In genomic region chr3:39088889-39089288, GRCh38 we compare ENCODE assay signal across 22 cellular contexts.
DNase-seq lines count a peak whose midpoint lies in the region; ATAC-seq, FAIRE-seq and TF ChIP-seq lines count a peak whose summit lies in the region.
"Had no signal": no experiment of that assay in that cellular context is flagged by ENCODE, and none has a peak within 500 bp of the region (broad histone marks: within the 10 kb centered on the region; RNA-seq: fewer than 3 reads in every experiment).

No MANE protein-coding gene starts in this region.

- H3K4me1 Mint-ChIP-seq in stimulated activated naive CD8-positive, alpha-beta T cell treated with anti-CD3 and anti-CD28 coated beads, Interleukin-15, Interleukin-2, amounts not matched to agents 100 ng/mL and 50 ng/mL, for 24 hours (ENCODE audit: low read depth) = peaks cover 19% of the 10 kb centered on the region
- peaks cover 16% of the 10 kb centered on the region for H3K4me1 Mint-ChIP-seq in stimulated activated naive CD8-positive, alpha-beta T cell treated with anti-CD3 and anti-CD28 coated beads, Interleukin-15, amount 100 ng/mL, for 72 hours
- H3K4me1 Mint-ChIP-seq: CD14-positive monocyte had no signal

- TF ChIP-seq CTCF in brain microvascular endothelial cell (IDR thresholded peaks at IDR 0.05; ENCODE audit: low read depth, low read length, missing control alignments) (no peak), fibroblast of mammary gland (conservative IDR thresholded peaks at IDR 0.05; ENCODE audit: control insufficient read depth, insufficient read depth, low read depth, low read length) (no peak)

- H3K27ac ChIP-seq in brain microvascular endothelial cell = no peak overlapping the region
- H3K27ac ChIP-seq: A549 had no signal

- DNase-seq in stimulated activated naive CD8-positive, alpha-beta T cell treated with anti-CD3 and anti-CD28 coated beads, Interleukin-15, amount 100 ng/mL, for 72 hours = no peak
- peak; percentile 18 for DNase-seq in brain microvascular endothelial cell
- DNase-seq in fibroblast of mammary gland (ENCODE audit: low read depth) = peak; percentile 18
- DNase-seq in urothelium cell line (ENCODE audit: low spot score) = no peak
- no peak for DNase-seq in NCI-H2171 treated with DMSO at 0.1 percent for 48 hours (lab: John Stamatoyannopoulos, UW)
- no peak for DNase-seq in NCI-H187 (lab: John Stamatoyannopoulos, UW)
- DNase-seq: COR-L47, DMS53, GF-D8, KG1, MM.1S, NCI-H1105 treated with DMSO at 0.1 percent for 48 hours, NCI-H1930, NCI-H510A, NCI-H82, Right ventricle myocardium superior had no signal

- in situ Hi-C loops in brain microvascular endothelial cell (cut with HindIII; ENCODE audit: low pct_ligation_motif_present, low sequenced_read_pairs) = no loop called here

- no peaks in the 10 kb centered on the region for H3K27me3 Mint-ChIP-seq in stimulated activated naive CD8-positive, alpha-beta T cell treated with anti-CD3 and anti-CD28 coated beads, Interleukin-15, Interleukin-2, amounts not matched to agents 100 ng/mL and 50 ng/mL, for 24 hours
- H3K27me3 Mint-ChIP-seq in stimulated activated naive CD8-positive, alpha-beta T cell treated with anti-CD3 and anti-CD28 coated beads, Interleukin-15, amount 100 ng/mL, for 72 hours = no peaks in the 10 kb centered on the region

- no peak overlapping the region for H3K4me3 Mint-ChIP-seq in stimulated activated naive CD8-positive, alpha-beta T cell treated with anti-CD3 and anti-CD28 coated beads, Interleukin-15, Interleukin-2, amounts not matched to agents 100 ng/mL and 50 ng/mL, for 24 hours
- H3K4me3 Mint-ChIP-seq in stimulated activated naive CD8-positive, alpha-beta T cell treated with anti-CD3 and anti-CD28 coated beads, Interleukin-15, amount 100 ng/mL, for 72 hours = no peak overlapping the region
- H3K4me3 Mint-ChIP-seq: CD14-positive monocyte had no signal

- ATAC-seq in stimulated activated naive CD8-positive, alpha-beta T cell treated with anti-CD3 and anti-CD28 coated beads, Interleukin-15, amount 100 ng/mL, for 72 hours = no peak
- ATAC-seq in HG03025 (IDR thresholded peaks at IDR 0.05; ENCODE audit: low FRiP score, unreplicated experiment) = no peak
- ATAC-seq: A549, Panc1 had no signal

- H3K36me3 Mint-ChIP-seq in stimulated activated naive CD8-positive, alpha-beta T cell treated with anti-CD3 and anti-CD28 coated beads, Interleukin-15, Interleukin-2, amounts not matched to agents 100 ng/mL and 50 ng/mL, for 24 hours (ENCODE audit: low read depth) = peaks cover 48% of the 10 kb centered on the region

- H3K27me3 ChIP-seq in brain microvascular endothelial cell (replicated peaks) = no peaks in the 10 kb centered on the region

- H3K4me3 ChIP-seq in brain microvascular endothelial cell (ENCODE audit: low read depth, low read length) = no peak overlapping the region
- H3K4me3 ChIP-seq in fibroblast of mammary gland (ENCODE audit: control insufficient read depth, low read depth, low read length) = no peak overlapping the region
- H3K4me3 ChIP-seq: A549 had no signal

- peak overlapping the region; percentile 24 for H3K27ac Mint-ChIP-seq in stimulated activated naive CD8-positive, alpha-beta T cell treated with anti-CD3 and anti-CD28 coated beads, Interleukin-15, Interleukin-2, amounts not matched to agents 100 ng/mL and 50 ng/mL, for 24 hours
- H3K27ac Mint-ChIP-seq in stimulated activated naive CD8-positive, alpha-beta T cell treated with anti-CD3 and anti-CD28 coated beads, Interleukin-15, amount 100 ng/mL, for 72 hours = no peak overlapping the region
- H3K27ac Mint-ChIP-seq: CD14-positive monocyte had no signal

- H3K36me3 ChIP-seq in brain microvascular endothelial cell (replicated peaks) = peaks cover 27% of the 10 kb centered on the region

- peak; percentile 5 for FAIRE-seq in urothelium cell line (lab: Jason Lieb, UNC)
- FAIRE-seq: A549, H1 had no signal

- H3K9me3 Mint-ChIP-seq in stimulated activated naive CD8-positive, alpha-beta T cell treated with anti-CD3 and anti-CD28 coated beads, Interleukin-15, Interleukin-2, amounts not matched to agents 100 ng/mL and 50 ng/mL, for 24 hours = no peaks in the 10 kb centered on the region
- no peaks in the 10 kb centered on the region for H3K9me3 Mint-ChIP-seq in stimulated activated naive CD8-positive, alpha-beta T cell treated with anti-CD3 and anti-CD28 coated beads, Interleukin-15, amount 100 ng/mL, for 72 hours
- H3K9me3 Mint-ChIP-seq: CD14-positive monocyte had no signal

Comparison
In these comparisons a context has a peak if more than half of its experiments do, and no peak if none do; other contexts are left out.
1. DNase-seq: peak in brain microvascular endothelial cell (single experiment) and fibroblast of mammary gland (single experiment); none in stimulated activated naive CD8-positive, alpha-beta T cell treated with anti-CD3 and anti-CD28 coated beads, Interleukin-15, amount 100 ng/mL, for 72 hours (0 of 2), urothelium cell line (single experiment), NCI-H2171 treated with DMSO at 0.1 percent for 48 hours (single experiment) and NCI-H187 (0 of 2).